ENCODE assay signal across 8 cellular contexts in genomic region chr3:126287536-126288181, GRCh38.
A peak's percentile ranks its signal among the peaks of the same experiment; 100 is the strongest.
DNase-seq lines count a peak whose midpoint lies in the region; ATAC-seq and TF ChIP-seq lines count a peak whose summit lies in the region.

No MANE protein-coding gene starts in this region.

- H3K79me1 ChIP-seq in mesenchymal stem cell (replicated peaks; ENCODE audit: low read length, poor library complexity, severe bottlenecking), result no peaks in the 10 kb centered on the region

- H3K36me3 ChIP-seq in Caco-2 (ENCODE audit: control insufficient read depth, insufficient read depth, low read length) (no peaks in the 10 kb centered on the region), mesenchymal stem cell (ENCODE audit: control insufficient read depth in 1 of 2, insufficient read depth in 2 of 2, low read depth in 1 of 2, low read length in 2 of 2) (no peaks in the 10 kb centered on the region), upper lobe of right lung (no peaks in the 10 kb centered on the region)

- peaks cover 24% of the 10 kb centered on the region for H3K4me1 Mint-ChIP-seq in Caco-2 (ENCODE audit: low read depth, unreplicated experiment)
- peaks cover 6% of the 10 kb centered on the region for H3K4me1 Mint-ChIP-seq in activated T-cell treated with anti-CD3 and anti-CD28 coated beads, Interleukin-2, amount 50 U/mL, for 24 hours (ENCODE audit: low read depth)

- no peak overlapping the region for H3K4me3 ChIP-seq in Caco-2 (ENCODE audit: low read depth, low read length)
- H3K4me3 ChIP-seq in epithelial cell of proximal tubule (ENCODE audit: low read depth, low read length), result peak overlapping the region; percentile 63
- H3K4me3 ChIP-seq in mesenchymal stem cell (ENCODE audit: insufficient read depth in 1 of 2, low read depth in 1 of 2, low read length in 2 of 2), result peak overlapping the region; percentile 37 to 77
- peak overlapping the region; percentile 47 for H3K4me3 ChIP-seq in upper lobe of right lung

- no peaks in the 10 kb centered on the region for H3K9me3 Mint-ChIP-seq in Caco-2 (ENCODE audit: unreplicated experiment)
- no peaks in the 10 kb centered on the region for H3K9me3 Mint-ChIP-seq in activated T-cell treated with anti-CD3 and anti-CD28 coated beads, Interleukin-2, amount 50 U/mL, for 24 hours

- TF ChIP-seq CTCF in Caco-2 (IDR thresholded peaks at IDR 0.05; ENCODE audit: insufficient read depth in 1 of 2, low read depth in 1 of 2, low read length in 1 of 2, severe bottlenecking in 1 of 2, unreplicated experiment in 1 of 2), result no peak
- TF ChIP-seq CTCF in epithelial cell of proximal tubule (conservative IDR thresholded peaks at IDR 0.05; ENCODE audit: low read depth, low read length), result no peak
- no peak for TF ChIP-seq CTCF in upper lobe of right lung (IDR thresholded peaks at IDR 0.05)

- peak overlapping the region; percentile 93 for H2AFZ ChIP-seq in mesenchymal stem cell (ENCODE audit: low read depth, low read length)

- H2BK15ac ChIP-seq in mesenchymal stem cell (ENCODE audit: low read depth, poor library complexity, severe bottlenecking), result no peak overlapping the region

- H2BK5ac ChIP-seq in mesenchymal stem cell (ENCODE audit: low read depth, low read length, poor library complexity, severe bottlenecking), result no peak overlapping the region

- no peak overlapping the region for H2AK5ac ChIP-seq in mesenchymal stem cell (ENCODE audit: low read length, severe bottlenecking)

- H3K4ac ChIP-seq in mesenchymal stem cell (ENCODE audit: low read depth in 1 of 2, low read length in 2 of 2), result no peak overlapping the region

- peak overlapping the region; percentile 81 for H3K4me2 ChIP-seq in mesenchymal stem cell (ENCODE audit: low read length, poor library complexity, severe bottlenecking)

- peaks cover 4% of the 10 kb centered on the region for H3K36me3 Mint-ChIP-seq in Caco-2 (ENCODE audit: insufficient read depth, unreplicated experiment)
- H3K36me3 Mint-ChIP-seq in activated T-cell treated with anti-CD3 and anti-CD28 coated beads, Interleukin-2, amount 50 U/mL, for 24 hours (ENCODE audit: low read depth), result no peaks in the 10 kb centered on the region

- CTCF ChIA-PET in Caco-2 (lab: Charles Lee), result interaction anchor here (0.6 kb wide), 1 partner anchor 919 kb away, joined by 3 read pairs; no protein-coding TSS in a partner anchor

- peak overlapping the region; percentile 77 for H3K9ac ChIP-seq in mesenchymal stem cell (ENCODE audit: low read length)

- no peak overlapping the region for H2BK120ac ChIP-seq in mesenchymal stem cell (ENCODE audit: low read depth, low read length)

- ATAC-seq in upper lobe of right lung (peak; percentile 93), HG02938 (IDR thresholded peaks at IDR 0.05; ENCODE audit: unreplicated experiment) (no peak), GM21528 (IDR thresholded peaks at IDR 0.05; ENCODE audit: low FRiP score, unreplicated experiment) (no peak)

- H2BK12ac ChIP-seq in mesenchymal stem cell (ENCODE audit: low read length in 2 of 2), result no peak overlapping the region

- no peak for DNase-seq in Caco-2
- peak; percentile 53 for DNase-seq in NCI-H526 treated with DMSO at 0.1 percent for 48 hours (lab: John Stamatoyannopoulos, UW)
- no peak for DNase-seq in epithelial cell of proximal tubule (ENCODE audit: low read depth)
- DNase-seq in mesenchymal stem cell, result peak; percentile 52
- DNase-seq in upper lobe of right lung, result peak; percentile 82
- no peak for DNase-seq in activated T-cell treated with anti-CD3 and anti-CD28 coated beads, Interleukin-2, amount 50 U/mL, for 24 hours

- 0 out of 2 replicates have a peak, but pooled peaks cover 3% of the 10 kb centered on the region for H3K9me3 ChIP-seq in Caco-2
- no peaks in the 10 kb centered on the region for H3K9me3 ChIP-seq in mesenchymal stem cell (ENCODE audit: control insufficient read depth, low read length)
- H3K9me3 ChIP-seq in upper lobe of right lung, result no peaks in the 10 kb centered on the region

- H3K27me3 Mint-ChIP-seq in Caco-2 (ENCODE audit: insufficient read depth, unreplicated experiment), result no peaks in the 10 kb centered on the region
- peaks cover 69% of the 10 kb centered on the region for H3K27me3 Mint-ChIP-seq in activated T-cell treated with anti-CD3 and anti-CD28 coated beads, Interleukin-2, amount 50 U/mL, for 24 hours

- H3K27me3 ChIP-seq in Caco-2 (replicated peaks; ENCODE audit: control insufficient read depth, insufficient read depth, low read length) (no peaks in the 10 kb centered on the region), mesenchymal stem cell (ENCODE audit: control insufficient read depth in 1 of 2, insufficient read depth in 1 of 2, low read length in 2 of 2) (peaks cover 31 to 45% of the 10 kb centered on the region in 2 experiments), upper lobe of right lung (peaks cover 3% of the 10 kb centered on the region)

- H3K14ac ChIP-seq in mesenchymal stem cell (ENCODE audit: low read length in 2 of 2), result peak overlapping the region in 1 of 2 experiments; percentile 66

- H4K91ac ChIP-seq in mesenchymal stem cell (ENCODE audit: low read length), result no peak overlapping the region

- H3K27ac Mint-ChIP-seq in Caco-2 (ENCODE audit: unreplicated experiment), result no peak overlapping the region
- H3K27ac Mint-ChIP-seq in activated T-cell treated with anti-CD3 and anti-CD28 coated beads, Interleukin-2, amount 50 U/mL, for 24 hours, result no peak overlapping the region

- no TSS peak for BruUV-seq in Caco-2 (replicated peaks; lab: Mats Ljungman, UMichigan)

- peak overlapping the region; percentile 85 for H4K8ac ChIP-seq in mesenchymal stem cell (ENCODE audit: low read length)

- intact Hi-C loops in Caco-2 (cut with micrococcal nuclease; ENCODE audit: unreplicated experiment) (no loop called here), upper lobe of right lung (cut with DNase I) (no loop called here)

- POLR2A ChIA-PET in Caco-2 (lab: Charles Lee), result no interaction called here

- H3K27ac ChIP-seq in mesenchymal stem cell (ENCODE audit: low read length, poor library complexity, severe bottlenecking) (no peak overlapping the region), upper lobe of right lung (peak overlapping the region; percentile 66)

- peak overlapping the region in 1 of 2 experiments; percentile 85 for H3K23ac ChIP-seq in mesenchymal stem cell (ENCODE audit: low read length in 2 of 2)

- 2% methylated on average over 38 of the region's 38 CpGs for WGBS in mesenchymal stem cell

- H3K4me3 Mint-ChIP-seq in Caco-2 (ENCODE audit: unreplicated experiment), result peak overlapping the region; percentile 35
- H3K4me3 Mint-ChIP-seq in activated T-cell treated with anti-CD3 and anti-CD28 coated beads, Interleukin-2, amount 50 U/mL, for 24 hours, result no peak overlapping the region

- H3K4me1 ChIP-seq in Caco-2 (peaks cover 34% of the 10 kb centered on the region), mesenchymal stem cell (ENCODE audit: control insufficient read depth, insufficient read depth, low read depth, low read length) (peaks cover 13% of the 10 kb centered on the region), upper lobe of right lung (peaks cover 22% of the 10 kb centered on the region)

- peak overlapping the region; percentile 19 to 68 for H3K18ac ChIP-seq in mesenchymal stem cell (ENCODE audit: low read depth in 1 of 2, low read length in 2 of 2)

Comparison
In these comparisons a context has a peak if more than half of its experiments do, and no peak if none do; other contexts are left out.
1. DNase-seq: peak in NCI-H526 treated with DMSO at 0.1 percent for 48 hours (single experiment), mesenchymal stem cell (single experiment) and upper lobe of right lung (single experiment); none in Caco-2 (0 of 2), epithelial cell of proximal tubule (single experiment) and activated T-cell treated with anti-CD3 and anti-CD28 coated beads, Interleukin-2, amount 50 U/mL, for 24 hours (single experiment).